14 cellular contexts compared by ENCODE assay signal in the genomic region with DNA sequence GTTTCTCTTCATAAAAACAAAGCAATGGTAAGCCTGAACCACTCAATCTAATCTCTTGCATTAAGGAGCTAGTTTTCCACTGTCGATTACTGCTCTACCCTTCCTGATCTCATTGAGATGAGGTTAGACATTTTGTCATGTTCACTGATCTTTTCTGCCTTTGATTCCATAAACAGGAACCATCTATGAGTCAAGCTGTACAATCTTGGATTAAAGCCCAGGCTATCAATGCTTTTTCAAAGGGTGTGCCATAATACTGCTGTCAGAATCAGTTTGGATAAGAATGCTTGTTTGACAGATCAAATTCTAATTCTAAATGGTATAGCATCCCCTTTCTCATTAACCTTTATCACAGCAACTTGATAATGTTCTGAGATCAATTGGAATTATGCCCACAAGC. TPM values are rescaled to one million over a fixed set of nuclear protein-coding genes. Genes with fewer than 3 reads are reported as not detected.
DNase-seq lines count a peak whose midpoint lies in the region; ATAC-seq and TF ChIP-seq lines count a peak whose summit lies in the region.
"Had no signal": no experiment of that assay in that cellular context is flagged by ENCODE, and none has a peak within 500 bp of the region (broad histone marks: within the 10 kb centered on the region; RNA-seq: fewer than 3 reads in every experiment).

No MANE protein-coding gene starts in this region.

- H3K4me1 Mint-ChIP-seq in brain (peaks cover 34% of the 10 kb centered on the region), memory B cell (peaks cover 15% of the 10 kb centered on the region)
- H3K4me1 Mint-ChIP-seq: activated naive CD8-positive, alpha-beta T cell treated with anti-CD3 and anti-CD28 coated beads for 36 hours had no signal

- H3K27me3 Mint-ChIP-seq in brain (no peaks in the 10 kb centered on the region), memory B cell (no peaks in the 10 kb centered on the region)
- H3K27me3 Mint-ChIP-seq: type B pancreatic cell had no signal

- ATAC-seq in memory B cell (ENCODE audit: low read depth) (no peak), upper lobe of left lung (ENCODE audit: low FRiP score in 2 of 2) (no peak), GM21786 (IDR thresholded peaks at IDR 0.05; ENCODE audit: unreplicated experiment) (no peak)

- no peak overlapping the region for H3K4me3 ChIP-seq in upper lobe of left lung
- H3K4me3 ChIP-seq: SJSA1 had no signal

- H3K4me1 ChIP-seq in upper lobe of left lung, result peaks cover 0 to 5% (median 0%) of the 10 kb centered on the region in 4 donors
- H3K4me1 ChIP-seq: SJSA1 had no signal

- TF ChIP-seq CTCF in brain (conservative IDR thresholded peaks at IDR 0.05) (no peak), upper lobe of left lung (IDR thresholded peaks at IDR 0.05) (no peak)

- no peaks in the 10 kb centered on the region for H3K27me3 ChIP-seq in upper lobe of left lung

- H3K9me3 ChIP-seq in upper lobe of left lung, result no peaks in the 10 kb centered on the region
- H3K9me3 ChIP-seq: SJSA1 had no signal

- no peak overlapping the region for H3K27ac ChIP-seq in upper lobe of left lung
- H3K27ac ChIP-seq: SJSA1 had no signal

- H3K27ac Mint-ChIP-seq in brain (peak overlapping the region in 3 of 5 experiments; percentile 25 to 69 (median 33)), memory B cell (no peak overlapping the region)
- H3K27ac Mint-ChIP-seq: activated naive CD8-positive, alpha-beta T cell treated with anti-CD3 and anti-CD28 coated beads for 36 hours had no signal

- WGBS in upper lobe of left lung, 2 donors, result 16 to 19% methylated on average over 1 of the region's 1 CpG

- H3K36me3 Mint-ChIP-seq in brain (peaks cover 6% of the 10 kb centered on the region), memory B cell (peaks cover 3% of the 10 kb centered on the region)
- H3K36me3 Mint-ChIP-seq: activated naive CD8-positive, alpha-beta T cell treated with anti-CD3 and anti-CD28 coated beads for 36 hours; type B pancreatic cell had no signal

- no peaks in the 10 kb centered on the region for H3K9me3 Mint-ChIP-seq in brain
- no peaks in the 10 kb centered on the region for H3K9me3 Mint-ChIP-seq in memory B cell
- H3K9me3 Mint-ChIP-seq: activated naive CD8-positive, alpha-beta T cell treated with anti-CD3 and anti-CD28 coated beads for 36 hours; type B pancreatic cell had no signal

- no peak for TF ChIP-seq POLR2A in upper lobe of left lung (IDR thresholded peaks at IDR 0.05)

- H3K4me3 Mint-ChIP-seq in brain (no peak overlapping the region), memory B cell (peak overlapping the region; percentile 8)
- H3K4me3 Mint-ChIP-seq: activated naive CD8-positive, alpha-beta T cell treated with anti-CD3 and anti-CD28 coated beads for 36 hours; type B pancreatic cell had no signal

- DNase-seq in EL (peak; percentile 9), NCI-H2029 treated with DMSO at 0.1 percent for 48 hours (lab: John Stamatoyannopoulos, UW) (peak; percentile 69), memory B cell (ENCODE audit: low spot score in 2 of 2) (no peak), upper lobe of left lung (no peak), DMS79 (lab: John Stamatoyannopoulos, UW) (no peak), GDM1 (lab: John Stamatoyannopoulos, UW) (no peak)
- DNase-seq: activated CD4-positive, alpha-beta T cell treated with anti-CD3 and anti-CD28 coated beads for 4 hours; activated naive CD8-positive, alpha-beta T cell treated with anti-CD3 and anti-CD28 coated beads for 36 hours; left cardiac atrium; NCI-H1417 had no signal

- no peak for TF ChIP-seq EP300 in upper lobe of left lung (IDR thresholded peaks at IDR 0.05)

- H3K36me3 ChIP-seq in upper lobe of left lung, result no peaks in the 10 kb centered on the region
- H3K36me3 ChIP-seq: SJSA1 had no signal

RNA-seq across cellular contexts. Expression of a gene that starts 16.1 kb away (rescaled TPM):
- polyA plus RNA-seq in brain (ENCODE audit: insufficient read depth, low read depth, low replicate concordance), result 18.3 TPM
- total RNA-seq in upper lobe of left lung, result 1 to 10 TPM in 4 of 6 donors, under 1 TPM in 2; 0.33 to 5.2 (median 1.7) TPM

Comparison
In these comparisons a context has a peak if more than half of its experiments do, and no peak if none do; other contexts are left out.
1. DNase-seq: peak in EL (single experiment) and NCI-H2029 treated with DMSO at 0.1 percent for 48 hours (single experiment); none in memory B cell (0 of 2), upper lobe of left lung (0 of 2), DMS79 (single experiment) and GDM1 (single experiment).